17 cellular contexts compared by ENCODE assay signal in the genomic region with DNA sequence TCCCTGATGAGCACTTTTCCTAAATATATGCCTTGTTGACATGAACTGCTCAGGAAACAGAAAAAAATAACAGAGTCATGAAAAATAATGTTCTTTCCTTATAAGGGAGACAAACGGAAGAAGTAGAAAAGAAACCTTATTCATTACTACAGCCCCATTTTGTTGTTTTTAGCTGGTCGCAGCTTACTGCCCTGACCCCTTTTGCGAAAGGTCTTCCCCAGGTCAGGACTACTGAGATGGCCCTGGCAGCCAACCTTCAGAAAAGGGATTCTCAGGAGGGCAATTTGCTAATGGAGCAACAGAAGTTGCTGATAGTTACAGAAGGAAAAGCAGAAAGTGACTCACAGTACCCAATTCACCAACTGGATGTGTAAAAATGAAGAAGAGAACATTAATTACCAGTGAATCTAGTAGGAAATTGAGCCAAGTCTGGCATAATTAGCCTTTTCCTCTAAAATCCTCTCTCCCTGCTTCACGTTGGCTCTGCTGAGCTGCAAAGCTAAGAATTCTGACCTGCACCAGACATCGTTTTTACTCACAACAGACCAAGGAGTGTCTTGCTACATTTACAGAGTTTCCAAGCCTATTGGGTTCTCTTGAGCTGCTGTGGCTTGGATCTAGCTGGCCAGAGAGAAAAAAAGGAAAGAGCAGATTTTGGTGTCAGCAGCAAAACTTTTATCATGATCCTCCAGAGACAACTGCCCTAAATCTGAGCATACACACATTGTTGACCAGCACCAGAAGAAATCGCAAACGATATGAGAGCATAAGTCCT.
DNase-seq lines count a peak whose midpoint lies in the region; ATAC-seq and TF ChIP-seq lines count a peak whose summit lies in the region.
"Had no signal": no experiment of that assay in that cellular context is flagged by ENCODE, and none has a peak within 500 bp of the region (broad histone marks: within the 10 kb centered on the region; RNA-seq: fewer than 3 reads in every experiment).

No MANE protein-coding gene starts in this region.

- H3K9me3 Mint-ChIP-seq in nephron: peaks cover 29% of the 10 kb centered on the region
- H3K9me3 Mint-ChIP-seq in activated CD4-positive, alpha-beta T cell treated with anti-CD3 and anti-CD28 coated beads, Interleukin-2, amount 10 ng/mL, durations not matched to agents 24 days and 14 days: peaks cover 11% of the 10 kb centered on the region

- peak overlapping the region; percentile 13 to 62 (median 31) for H3K27ac Mint-ChIP-seq in nephron
- H3K27ac Mint-ChIP-seq in activated CD4-positive, alpha-beta T cell treated with anti-CD3 and anti-CD28 coated beads, Interleukin-2, amount 10 ng/mL, durations not matched to agents 24 days and 14 days: no peak overlapping the region
- H3K27ac Mint-ChIP-seq: activated naive CD8-positive, alpha-beta T cell treated with anti-CD3 and anti-CD28 coated beads for 36 hours; B cell; naive thymus-derived CD8-positive, alpha-beta T cell had no signal

- no peaks in the 10 kb centered on the region for H3K27me3 ChIP-seq in adipocyte (replicated peaks; ENCODE audit: control insufficient read depth, insufficient read depth, low read length)
- no peaks in the 10 kb centered on the region for H3K27me3 ChIP-seq in thoracic aorta (replicated peaks; ENCODE audit: insufficient read depth)
- H3K27me3 ChIP-seq: thyroid gland had no signal

- peaks cover 6% of the 10 kb centered on the region for H3K36me3 Mint-ChIP-seq in nephron (ENCODE audit: low read depth)
- no peaks in the 10 kb centered on the region for H3K36me3 Mint-ChIP-seq in activated CD4-positive, alpha-beta T cell treated with anti-CD3 and anti-CD28 coated beads, Interleukin-2, amount 10 ng/mL, durations not matched to agents 24 days and 14 days (ENCODE audit: low read depth)
- H3K36me3 Mint-ChIP-seq: activated naive CD8-positive, alpha-beta T cell treated with anti-CD3 and anti-CD28 coated beads for 36 hours; naive thymus-derived CD8-positive, alpha-beta T cell had no signal

- H3K4me3 ChIP-seq in adipocyte (ENCODE audit: low read length) (peak overlapping the region; percentile 62), fibroblast of mammary gland (ENCODE audit: control insufficient read depth, low read depth, low read length) (no peak overlapping the region), thoracic aorta (peak overlapping the region; percentile 33)
- H3K4me3 ChIP-seq: prostate gland, thyroid gland had no signal

- H3K4me1 ChIP-seq in adipocyte (ENCODE audit: control insufficient read depth, insufficient read depth, low read length): peaks cover 13% of the 10 kb centered on the region
- H3K4me1 ChIP-seq in thoracic aorta (ENCODE audit: control insufficient read depth in 1 of 2, low read depth in 2 of 2): peaks cover 0 to 5% of the 10 kb centered on the region in 2 donors
- H3K4me1 ChIP-seq: prostate gland, thyroid gland had no signal

- H3K9me3 ChIP-seq in adipocyte (ENCODE audit: control insufficient read depth, low read length) (peaks cover 8% of the 10 kb centered on the region), thoracic aorta (no peaks in the 10 kb centered on the region)
- H3K9me3 ChIP-seq: prostate gland, thyroid gland had no signal

- no peaks in the 10 kb centered on the region for H3K27me3 Mint-ChIP-seq in nephron (ENCODE audit: low read depth)
- H3K27me3 Mint-ChIP-seq in activated CD4-positive, alpha-beta T cell treated with anti-CD3 and anti-CD28 coated beads, Interleukin-2, amount 10 ng/mL, durations not matched to agents 24 days and 14 days: no peaks in the 10 kb centered on the region
- H3K27me3 Mint-ChIP-seq: activated naive CD8-positive, alpha-beta T cell treated with anti-CD3 and anti-CD28 coated beads for 36 hours; B cell had no signal

- ATAC-seq in thoracic aorta (ENCODE audit: insufficient number of reproducible peaks, low FRiP score, low read depth): no peak
- ATAC-seq in HG03469 (IDR thresholded peaks at IDR 0.05; ENCODE audit: unreplicated experiment): no peak
- ATAC-seq: esophagus mucosa; naive thymus-derived CD8-positive, alpha-beta T cell had no signal

- intact Hi-C loops in activated CD4-positive, alpha-beta T cell treated with anti-CD3 and anti-CD28 coated beads, Interleukin-2, amount 10 ng/mL, durations not matched to agents 24 days and 14 days (cut with micrococcal nuclease): no loop called here

- TF ChIP-seq CTCF in fibroblast of mammary gland (conservative IDR thresholded peaks at IDR 0.05; ENCODE audit: control insufficient read depth, insufficient read depth, low read depth, low read length) (no peak), nephron (IDR thresholded peaks at IDR 0.05; ENCODE audit: unreplicated experiment in 3 of 3) (no peak), thoracic aorta (IDR thresholded peaks at IDR 0.05) (no peak)

- H3K4me3 Mint-ChIP-seq in nephron: no peak overlapping the region
- H3K4me3 Mint-ChIP-seq in activated CD4-positive, alpha-beta T cell treated with anti-CD3 and anti-CD28 coated beads, Interleukin-2, amount 10 ng/mL, durations not matched to agents 24 days and 14 days: no peak overlapping the region
- H3K4me3 Mint-ChIP-seq: activated naive CD8-positive, alpha-beta T cell treated with anti-CD3 and anti-CD28 coated beads for 36 hours; B cell; naive thymus-derived CD8-positive, alpha-beta T cell had no signal

- peaks cover 22% of the 10 kb centered on the region for H3K4me1 Mint-ChIP-seq in nephron
- no peaks in the 10 kb centered on the region for H3K4me1 Mint-ChIP-seq in activated CD4-positive, alpha-beta T cell treated with anti-CD3 and anti-CD28 coated beads, Interleukin-2, amount 10 ng/mL, durations not matched to agents 24 days and 14 days
- H3K4me1 Mint-ChIP-seq: activated naive CD8-positive, alpha-beta T cell treated with anti-CD3 and anti-CD28 coated beads for 36 hours; B cell; naive thymus-derived CD8-positive, alpha-beta T cell had no signal

- H3K9ac ChIP-seq in adipocyte (ENCODE audit: low read length): no peak overlapping the region

- DNase-seq in adipocyte (ENCODE audit: low read depth) (no peak), fibroblast of mammary gland (ENCODE audit: low read depth) (peak; percentile 12), thoracic aorta (ENCODE audit: low spot score) (no peak), NCI-H2196 (lab: John Stamatoyannopoulos, UW; ENCODE audit: unreplicated experiment) (no peak)
- no peak for DNase-seq in activated CD4-positive, alpha-beta T cell treated with anti-CD3 and anti-CD28 coated beads, Interleukin-2, amount 10 ng/mL, durations not matched to agents 24 days and 14 days
- DNase-seq: activated naive CD8-positive, alpha-beta T cell treated with anti-CD3 and anti-CD28 coated beads for 36 hours; Kasumi-1; naive thymus-derived CD8-positive, alpha-beta T cell; NCI-H1092 treated with DMSO at 0.1 percent for 48 hours; NCI-H2029 treated with DMSO at 0.1 percent for 48 hours; NCI-H510A treated with DMSO at 0.1 percent for 48 hours; thyroid gland had no signal

- H3K27ac ChIP-seq in thoracic aorta: no peak overlapping the region
- H3K27ac ChIP-seq: prostate gland, thyroid gland had no signal

- H3K36me3 ChIP-seq in adipocyte (ENCODE audit: control insufficient read depth, insufficient read depth, low read length, severe bottlenecking) (no peaks in the 10 kb centered on the region), thoracic aorta (no peaks in the 10 kb centered on the region)
- H3K36me3 ChIP-seq: prostate gland, thyroid gland had no signal
